In genomic region chr14:36452850-36453249, GRCh38 we compare ENCODE assay signal across 22 cellular contexts.
"Had no signal": no experiment of that assay in that cellular context is flagged by ENCODE, and none has a peak within 500 bp of the region (broad histone marks: within the 10 kb centered on the region; RNA-seq: fewer than 3 reads in every experiment).

No MANE protein-coding gene starts in this region.

- H3K27me3 Mint-ChIP-seq: memory B cell had no signal

- H3K4me1 Mint-ChIP-seq: activated B cell treated with CpG ODN at 0.5 μM for 24 hours; activated CD4-positive, alpha-beta T cell treated with anti-CD3 and anti-CD28 coated beads, Interleukin-2, amount 10 ng/mL, durations not matched to agents 7 days and 5 days; brain; memory B cell; naive thymus-derived CD8-positive, alpha-beta T cell had no signal

- H3K27ac Mint-ChIP-seq: activated B cell treated with CpG ODN at 0.5 μM for 24 hours; activated CD4-positive, alpha-beta T cell treated with anti-CD3 and anti-CD28 coated beads, Interleukin-2, amount 10 ng/mL, durations not matched to agents 7 days and 5 days; activated naive CD8-positive, alpha-beta T cell; brain; memory B cell; naive thymus-derived CD8-positive, alpha-beta T cell had no signal

- H3K27ac ChIP-seq: esophagus squamous epithelium, left ventricle myocardium inferior, tibial nerve, vagina had no signal

- H3K9me3 ChIP-seq: esophagus squamous epithelium, left ventricle myocardium inferior, mucosa of descending colon, tibial nerve, vagina had no signal

- ATAC-seq: mucosa of descending colon; naive thymus-derived CD8-positive, alpha-beta T cell had no signal

- H3K36me3 Mint-ChIP-seq: activated naive CD8-positive, alpha-beta T cell; brain; memory B cell; naive thymus-derived CD8-positive, alpha-beta T cell had no signal

- H3K9me3 Mint-ChIP-seq: activated B cell treated with CpG ODN at 0.5 μM for 24 hours; activated CD4-positive, alpha-beta T cell treated with anti-CD3 and anti-CD28 coated beads, Interleukin-2, amount 10 ng/mL, durations not matched to agents 7 days and 5 days; brain; memory B cell had no signal

- H3K4me3 ChIP-seq: esophagus squamous epithelium, left ventricle myocardium inferior, mucosa of descending colon, tibial nerve, vagina had no signal

- DNase-seq: activated B cell treated with CpG ODN at 0.5 μM for 24 hours; activated CD4-positive, alpha-beta T cell treated with anti-CD3 and anti-CD28 coated beads, Interleukin-2, amount 10 ng/mL, durations not matched to agents 7 days and 5 days; activated CD8-positive, alpha-beta memory T cell treated with anti-CD3 and anti-CD28 coated beads for 24 hours; activated gamma-delta T cell treated with Interleukin-2 at 50 U/mL for 16 hours; amygdala; central memory CD4-positive, alpha-beta T cell; cortex of kidney; effector CD4-positive, alpha-beta T cell; esophagus squamous epithelium; left ventricle myocardium inferior; mucosa of descending colon; naive thymus-derived CD8-positive, alpha-beta T cell; nucleus accumbens; posterior cingulate gyrus; stimulated activated CD4-positive, alpha-beta T cell treated with anti-CD3 and anti-CD28 coated beads, Interleukin-15, amount 100 ng/mL, for 24 hours; stimulated activated CD4-positive, alpha-beta T cell treated with anti-CD3 and anti-CD28 coated beads, Interleukin-4, amount 100 ng/mL, for 1 hour; stimulated activated naive CD4-positive, alpha-beta T cell had no signal

- H3K36me3 ChIP-seq: esophagus squamous epithelium, left ventricle myocardium inferior, tibial nerve, vagina had no signal

- H3K4me3 Mint-ChIP-seq: activated B cell treated with CpG ODN at 0.5 μM for 24 hours; activated CD4-positive, alpha-beta T cell treated with anti-CD3 and anti-CD28 coated beads, Interleukin-2, amount 10 ng/mL, durations not matched to agents 7 days and 5 days; activated naive CD8-positive, alpha-beta T cell; brain; memory B cell; naive thymus-derived CD8-positive, alpha-beta T cell had no signal

- H3K4me1 ChIP-seq: esophagus squamous epithelium, left ventricle myocardium inferior, vagina had no signal

- H3K27me3 ChIP-seq: esophagus squamous epithelium, tibial nerve, vagina had no signal
